32 cellular contexts compared by ENCODE assay signal in genomic region chr6:36843169-36843568, GRCh38. TPM values are rescaled to one million over a fixed set of nuclear protein-coding genes. Genes with fewer than 3 reads are reported as not detected.
DNase-seq lines count a peak whose midpoint lies in the region; ATAC-seq, FAIRE-seq and TF ChIP-seq lines count a peak whose summit lies in the region.
"Had no signal": no experiment of that assay in that cellular context is flagged by ENCODE, and none has a peak within 500 bp of the region (broad histone marks: within the 10 kb centered on the region; RNA-seq: fewer than 3 reads in every experiment).

No MANE protein-coding gene starts in this region.

- no peak for FAIRE-seq in astrocyte (lab: Jason Lieb, UNC)
- no peak for FAIRE-seq in small intestine (lab: Jason Lieb, UNC)
- FAIRE-seq: GM12891 had no signal

- peaks cover 13% of the 10 kb centered on the region for H3K4me1 Mint-ChIP-seq in activated T-cell treated with anti-CD3 and anti-CD28 coated beads, Interleukin-2, amount 50 U/mL, for 24 hours (ENCODE audit: low read depth)
- no peaks in the 10 kb centered on the region for H3K4me1 Mint-ChIP-seq in astrocyte (ENCODE audit: low read depth, unreplicated experiment)
- peaks cover 28% of the 10 kb centered on the region for H3K4me1 Mint-ChIP-seq in neural crest cell

- no peak overlapping the region for H3K9ac ChIP-seq in astrocyte (ENCODE audit: low read length)

- TF ChIP-seq CTCF in astrocyte (IDR thresholded peaks at IDR 0.05; ENCODE audit: insufficient read depth, low read depth, low read length) (no peak), neural crest cell (conservative IDR thresholded peaks at IDR 0.05) (no peak), breast epithelium (IDR thresholded peaks at IDR 0.05) (no peak)

- no peak overlapping the region for H3K4me2 ChIP-seq in astrocyte (ENCODE audit: low read length)
- H3K4me2 ChIP-seq: PC-9 had no signal

- H3K27me3 ChIP-seq in astrocyte (ENCODE audit: insufficient read depth, low read length) (peaks cover 15% of the 10 kb centered on the region), small intestine (ENCODE audit: control insufficient read depth in 2 of 2, insufficient read depth in 2 of 2, low read length in 2 of 2) (peaks cover 0 to under 1% of the 10 kb centered on the region in 2 donors), breast epithelium (no peaks in the 10 kb centered on the region)

- no peak overlapping the region for H2AFZ ChIP-seq in astrocyte (ENCODE audit: low read depth, low read length)
- H2AFZ ChIP-seq: PC-9 had no signal

- no peak for ATAC-seq in HG03442 (IDR thresholded peaks at IDR 0.05; ENCODE audit: unreplicated experiment)

- 62 to 84% (median 77%) methylated on average over 4 of the region's 4 CpGs for WGBS in small intestine, 3 donors

- H3K9me3 ChIP-seq in astrocyte (ENCODE audit: insufficient read depth, low read depth, low read length) (no peaks in the 10 kb centered on the region), small intestine (ENCODE audit: control insufficient read depth, low read depth) (no peaks in the 10 kb centered on the region), breast epithelium (no peaks in the 10 kb centered on the region)
- H3K9me3 ChIP-seq: BE2C, HAP-1 had no signal

- H3K9me3 Mint-ChIP-seq in activated T-cell treated with anti-CD3 and anti-CD28 coated beads, Interleukin-2, amount 50 U/mL, for 24 hours = no peaks in the 10 kb centered on the region
- H3K9me3 Mint-ChIP-seq in astrocyte (ENCODE audit: unreplicated experiment) = peaks cover 4% of the 10 kb centered on the region
- H3K9me3 Mint-ChIP-seq in neural crest cell = no peaks in the 10 kb centered on the region
- H3K9me3 Mint-ChIP-seq: CD8-positive, alpha-beta memory T cell; HFFc6 had no signal

- TF ChIP-seq POLR2A in breast epithelium (IDR thresholded peaks at IDR 0.05) = no peak

- no peaks in the 10 kb centered on the region for H3K36me3 Mint-ChIP-seq in activated T-cell treated with anti-CD3 and anti-CD28 coated beads, Interleukin-2, amount 50 U/mL, for 24 hours (ENCODE audit: low read depth)
- H3K36me3 Mint-ChIP-seq in astrocyte (ENCODE audit: low read depth, unreplicated experiment) (peaks cover 4% of the 10 kb centered on the region), neural crest cell (ENCODE audit: low read depth) (no peaks in the 10 kb centered on the region)
- H3K36me3 Mint-ChIP-seq: CD8-positive, alpha-beta memory T cell had no signal

- H3K4me1 ChIP-seq in astrocyte (ENCODE audit: insufficient read depth, low read length) = peaks cover 14% of the 10 kb centered on the region
- peaks cover 0 to 6% of the 10 kb centered on the region in 2 donors for H3K4me1 ChIP-seq in small intestine (ENCODE audit: control insufficient read depth in 2 of 2, insufficient read depth in 1 of 2, low read depth in 1 of 2, low read length in 1 of 2)
- peaks cover 5% of the 10 kb centered on the region in 2 donors for H3K4me1 ChIP-seq in breast epithelium

- no peaks in the 10 kb centered on the region for H3K79me2 ChIP-seq in astrocyte (ENCODE audit: insufficient read depth, low read length)

- H4K20me1 ChIP-seq in astrocyte (ENCODE audit: insufficient read depth, low read length) = no peaks in the 10 kb centered on the region

- H3K27ac ChIP-seq in astrocyte (ENCODE audit: low read depth, low read length) = no peak overlapping the region
- no peak overlapping the region for H3K27ac ChIP-seq in small intestine (ENCODE audit: low read depth in 1 of 2, low read length in 1 of 2)
- no peak overlapping the region for H3K27ac ChIP-seq in breast epithelium
- H3K27ac ChIP-seq: 22Rv1, PC-9 had no signal

- H3K27ac Mint-ChIP-seq in activated T-cell treated with anti-CD3 and anti-CD28 coated beads, Interleukin-2, amount 50 U/mL, for 24 hours = peak overlapping the region; percentile 52
- peak overlapping the region; percentile 28 for H3K27ac Mint-ChIP-seq in astrocyte (ENCODE audit: unreplicated experiment)
- no peak overlapping the region for H3K27ac Mint-ChIP-seq in neural crest cell (ENCODE audit: unreplicated experiment)
- H3K27ac Mint-ChIP-seq: CD8-positive, alpha-beta memory T cell; HFFc6 had no signal

- DNase-seq in activated T-cell treated with anti-CD3 and anti-CD28 coated beads, Interleukin-2, amount 50 U/mL, for 24 hours = no peak
- no peak for DNase-seq in activated T-cell treated with anti-CD3 and anti-CD28 coated beads, Interleukin-2, amount 50 U/mL, for 1 hour
- no peak for DNase-seq in astrocyte (ENCODE audit: low read depth)
- no peak for DNase-seq in neural crest cell (ENCODE audit: low read depth, low spot score)
- DNase-seq in small intestine = peak; percentile 46
- DNase-seq in breast epithelium (ENCODE audit: low spot score in 2 of 2) = no peak
- DNase-seq: ACHN; BE2C; DMS 273 treated with DMSO at 0.1 percent for 48 hours; DMS79 treated with DMSO at 0.1 percent for 48 hours; GF-D8; GOT3; HFFc6; IMR-90; KG1; MM.1S; NCI-H1048; NCI-H1417; NCI-H1694; NCI-H2029 treated with DMSO at 0.1 percent for 48 hours; NCI-H446 treated with DMSO at 0.1 percent for 48 hours; NCI-H526; NCI-H82; NK-92 treated with Interleukin-12 subunit alpha and Interleukin-12 subunit beta, amount 100 ng/mL, for 24 hours; PC-9; RPMI8226; SHP77 treated with DMSO at 0.1 percent for 48 hours had no signal

- no peak overlapping the region for H3K4me3 Mint-ChIP-seq in activated T-cell treated with anti-CD3 and anti-CD28 coated beads, Interleukin-2, amount 50 U/mL, for 24 hours
- H3K4me3 Mint-ChIP-seq in astrocyte (ENCODE audit: unreplicated experiment) (no peak overlapping the region), neural crest cell (peak overlapping the region; percentile 29)
- H3K4me3 Mint-ChIP-seq: CD8-positive, alpha-beta memory T cell; HFFc6 had no signal

- peaks cover 27% of the 10 kb centered on the region for H3K27me3 Mint-ChIP-seq in activated T-cell treated with anti-CD3 and anti-CD28 coated beads, Interleukin-2, amount 50 U/mL, for 24 hours
- H3K27me3 Mint-ChIP-seq in astrocyte (ENCODE audit: low read depth, unreplicated experiment) (peaks cover 52% of the 10 kb centered on the region), neural crest cell (ENCODE audit: low read depth) (peaks cover 34% of the 10 kb centered on the region)

- no peak overlapping the region for H3K4me3 ChIP-seq in astrocyte (ENCODE audit: insufficient read depth, low read depth, low read length)
- H3K4me3 ChIP-seq in small intestine (ENCODE audit: low read depth in 1 of 2, low read length in 2 of 2) = no peak overlapping the region
- no peak overlapping the region for H3K4me3 ChIP-seq in breast epithelium
- H3K4me3 ChIP-seq: HAP-1, PC-9 had no signal

- H3K36me3 ChIP-seq in astrocyte (ENCODE audit: insufficient read depth, low read length) (no peaks in the 10 kb centered on the region), small intestine (ENCODE audit: control insufficient read depth in 2 of 2, insufficient read depth in 2 of 2, low read length in 2 of 2) (no peaks in the 10 kb centered on the region), breast epithelium (no peaks in the 10 kb centered on the region)
- H3K36me3 ChIP-seq: BE2C, HAP-1 had no signal

- intact Hi-C loops in breast epithelium (cut with DNase I; ENCODE audit: low total_unique reads) = no loop called here

RNA-seq across cellular contexts. Expression of gene CPNE5, which starts 3.9 kb away (rescaled TPM):
- 0.11 and 0.29 TPM in 2 replicates for total RNA-seq in astrocyte
- 0.54 and 1.0 TPM in 2 replicates for total RNA-seq in neural crest cell
- 10 to 100 TPM in 1 of 3 donors, 1 to 10 TPM in 2; 2.5 to 10.8 (median 5.7) TPM for polyA plus RNA-seq in small intestine
- 1 to 10 TPM in 2 of 3 donors, under 1 TPM in 1; 0.96 to 5.2 (median 3.7) TPM for total RNA-seq in breast epithelium
- total RNA-seq: IMR-90 had no signal

RNA-seq across cellular contexts. Expression of gene PPIL1, which starts 31.4 kb away (rescaled TPM):
- total RNA-seq in astrocyte = 34.7 and 36.6 TPM in 2 replicates
- total RNA-seq in neural crest cell = 82.8 and 84.9 TPM in 2 replicates
- polyA plus RNA-seq in small intestine = 10 to 100 TPM in 1 of 3 donors, 1 to 10 TPM in 2; 8.1 to 37.3 (median 9.2) TPM
- total RNA-seq in breast epithelium = 10 to 100 TPM in 2 of 3 donors, 1 to 10 TPM in 1; 4.5 to 24.7 (median 19.7) TPM

RNA-seq across cellular contexts. Expression of gene C6orf89, which starts 42.6 kb away (rescaled TPM):
- total RNA-seq in astrocyte (37.8 and 42.3 TPM in 2 replicates), neural crest cell (29.0 and 32.3 TPM in 2 replicates), breast epithelium (10 to 100 TPM; 32.8 to 58.7 (median 45.4) TPM)
- polyA plus RNA-seq in small intestine = 10 to 100 TPM in 1 of 3 donors, 1 to 10 TPM in 2; 6.5 to 30.6 (median 6.9) TPM
